In the genomic region with DNA sequence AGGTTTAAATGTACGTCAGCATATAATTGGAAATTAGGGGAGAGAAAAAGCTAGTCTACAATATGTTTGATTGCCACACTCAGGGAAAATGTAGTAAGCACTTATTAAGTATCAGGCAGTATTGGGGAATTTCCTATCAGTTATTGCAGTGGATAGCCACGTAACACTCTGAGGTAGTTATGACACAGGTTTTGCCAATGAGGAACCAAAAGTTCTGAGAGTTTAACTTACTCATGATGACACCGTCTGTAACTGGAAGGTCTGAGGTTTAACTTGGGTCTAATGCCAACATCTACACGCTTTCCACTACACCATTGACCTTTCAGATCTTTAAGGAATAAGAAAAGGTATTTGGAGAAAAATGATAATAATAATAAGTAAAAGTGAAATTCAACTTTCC, we compare ENCODE assay signal across 14 cellular contexts.
DNase-seq lines count a peak whose midpoint lies in the region; ATAC-seq, FAIRE-seq and TF ChIP-seq lines count a peak whose summit lies in the region.
"Had no signal": no experiment of that assay in that cellular context is flagged by ENCODE, and none has a peak within 500 bp of the region (broad histone marks: within the 10 kb centered on the region; RNA-seq: fewer than 3 reads in every experiment).

No MANE protein-coding gene starts in this region.

- H2AFZ ChIP-seq in mesenchymal stem cell (ENCODE audit: low read depth, low read length), result no peak overlapping the region

- H2BK120ac ChIP-seq in mesenchymal stem cell (ENCODE audit: low read depth, low read length), result no peak overlapping the region

- H3K4ac ChIP-seq in mesenchymal stem cell (ENCODE audit: low read depth in 1 of 2, low read length in 2 of 2), result no peak overlapping the region

- H3K9ac ChIP-seq in mesenchymal stem cell (ENCODE audit: low read length), result no peak overlapping the region
- H3K9ac ChIP-seq in colonic mucosa (ENCODE audit: low read depth in 2 of 2, low read length in 2 of 2), result no peak overlapping the region

- H3K79me1 ChIP-seq in mesenchymal stem cell (replicated peaks; ENCODE audit: low read length, poor library complexity, severe bottlenecking), result no peaks in the 10 kb centered on the region

- no peak overlapping the region for H3K4me2 ChIP-seq in mesenchymal stem cell (ENCODE audit: low read length, poor library complexity, severe bottlenecking)

- no peak for TF ChIP-seq CTCF in bronchial epithelial cell (IDR thresholded peaks at IDR 0.05; ENCODE audit: insufficient read depth, low read length, severe bottlenecking)
- no peak for TF ChIP-seq CTCF in colonic mucosa (IDR thresholded peaks at IDR 0.05)

- POLR2A ChIA-PET in activated CD4-positive, alpha-beta T cell treated with anti-CD3 and anti-CD28 coated beads, Interleukin-2, amount 10 ng/mL, durations not matched to agents 7 days and 5 days (lab: Charles Lee), result no interaction called here

- H2AK5ac ChIP-seq in mesenchymal stem cell (ENCODE audit: low read length, severe bottlenecking), result no peak overlapping the region

- no peak for FAIRE-seq in bronchial epithelial cell (lab: Jason Lieb, UNC)
- FAIRE-seq: H1, urothelium cell line had no signal

- no peak overlapping the region for H2BK15ac ChIP-seq in mesenchymal stem cell (ENCODE audit: low read depth, poor library complexity, severe bottlenecking)

- no peaks in the 10 kb centered on the region for H3K36me3 ChIP-seq in bronchial epithelial cell (ENCODE audit: control insufficient read depth, insufficient read depth, low read length)
- peaks cover 0 to 5% of the 10 kb centered on the region in 2 experiments for H3K36me3 ChIP-seq in mesenchymal stem cell (ENCODE audit: control insufficient read depth in 1 of 2, insufficient read depth in 2 of 2, low read depth in 1 of 2, low read length in 2 of 2)
- no peaks in the 10 kb centered on the region for H3K36me3 ChIP-seq in colonic mucosa

- intact Hi-C loops in colonic mucosa (cut with DNase I), result no loop called here

- H3K9me3 Mint-ChIP-seq in activated CD4-positive, alpha-beta T cell treated with anti-CD3 and anti-CD28 coated beads, Interleukin-2, amount 10 ng/mL, durations not matched to agents 7 days and 5 days, result peaks cover 5% of the 10 kb centered on the region

- TF ChIP-seq POLR2A in GM18505 (IDR thresholded peaks at IDR 0.05; ENCODE audit: borderline replicate concordance, extremely low read depth, insufficient read depth, insufficient read length), result no peak

- no peak overlapping the region for H2BK5ac ChIP-seq in mesenchymal stem cell (ENCODE audit: low read depth, low read length, poor library complexity, severe bottlenecking)

- no peak overlapping the region for H3K14ac ChIP-seq in mesenchymal stem cell (ENCODE audit: low read length in 2 of 2)

- no peak overlapping the region for H3K18ac ChIP-seq in mesenchymal stem cell (ENCODE audit: low read depth in 1 of 2, low read length in 2 of 2)

- H3K27me3 ChIP-seq in bronchial epithelial cell (ENCODE audit: control insufficient read depth, insufficient read depth, low read length) (no peaks in the 10 kb centered on the region), mesenchymal stem cell (ENCODE audit: control insufficient read depth in 1 of 2, insufficient read depth in 1 of 2, low read length in 2 of 2) (no peaks in the 10 kb centered on the region), colonic mucosa (no peaks in the 10 kb centered on the region)

- H3K4me3 Mint-ChIP-seq in activated CD4-positive, alpha-beta T cell treated with anti-CD3 and anti-CD28 coated beads, Interleukin-2, amount 10 ng/mL, durations not matched to agents 7 days and 5 days, result no peak overlapping the region
- H3K4me3 Mint-ChIP-seq: activated CD4-positive, alpha-beta T cell treated with anti-CD3 and anti-CD28 coated beads, Interleukin-2, amount 10 ng/mL, durations not matched to agents 24 days and 14 days had no signal

- no peak overlapping the region for H3K4me3 ChIP-seq in bronchial epithelial cell (ENCODE audit: low read depth, low read length)
- no peak overlapping the region for H3K4me3 ChIP-seq in mesenchymal stem cell (ENCODE audit: insufficient read depth in 1 of 2, low read depth in 1 of 2, low read length in 2 of 2)
- H3K4me3 ChIP-seq in colonic mucosa, result no peak overlapping the region

- peak; percentile 91 for ATAC-seq in GM18505 (IDR thresholded peaks at IDR 0.05; ENCODE audit: unreplicated experiment)
- peak; percentile 86 for ATAC-seq in GM21423 (IDR thresholded peaks at IDR 0.05; ENCODE audit: unreplicated experiment)
- ATAC-seq in HG03280 (IDR thresholded peaks at IDR 0.05; ENCODE audit: unreplicated experiment), result peak; percentile 78
- ATAC-seq: Panc1 had no signal

- no peak overlapping the region for H4K8ac ChIP-seq in mesenchymal stem cell (ENCODE audit: low read length)

- H4K91ac ChIP-seq in mesenchymal stem cell (ENCODE audit: low read length), result no peak overlapping the region

- WGBS in mesenchymal stem cell, result 92% methylated on average over 2 of the region's 4 CpGs

- H3K4me1 ChIP-seq in mesenchymal stem cell (ENCODE audit: control insufficient read depth, insufficient read depth, low read depth, low read length), result no peaks in the 10 kb centered on the region
- H3K4me1 ChIP-seq in colonic mucosa, result no peaks in the 10 kb centered on the region

- DNase-seq in bronchial epithelial cell (ENCODE audit: low read depth) (peak; percentile 81), mesenchymal stem cell (no peak), colonic mucosa (no peak)
- no peak for DNase-seq in activated naive CD4-positive, alpha-beta T cell treated with anti-CD3 and anti-CD28 coated beads, Interleukin-2, amount 50 U/mL, for 16 hours
- no peak for DNase-seq in activated CD4-positive, alpha-beta T cell treated with anti-CD3 and anti-CD28 coated beads, Interleukin-2, amount 10 ng/mL, durations not matched to agents 7 days and 5 days
- DNase-seq: activated CD4-positive, alpha-beta T cell treated with anti-CD3 and anti-CD28 coated beads, Interleukin-2, amount 10 ng/mL, durations not matched to agents 24 days and 14 days; cerebellar nuclear complex; NCI-H1092 treated with DMSO at 0.1 percent for 48 hours had no signal

- no peak overlapping the region for H3K23ac ChIP-seq in mesenchymal stem cell (ENCODE audit: low read length in 2 of 2)

- no peaks in the 10 kb centered on the region for H3K4me1 Mint-ChIP-seq in activated CD4-positive, alpha-beta T cell treated with anti-CD3 and anti-CD28 coated beads, Interleukin-2, amount 10 ng/mL, durations not matched to agents 7 days and 5 days
- H3K4me1 Mint-ChIP-seq: activated CD4-positive, alpha-beta T cell treated with anti-CD3 and anti-CD28 coated beads, Interleukin-2, amount 10 ng/mL, durations not matched to agents 24 days and 14 days had no signal

- H3K27ac Mint-ChIP-seq in activated CD4-positive, alpha-beta T cell treated with anti-CD3 and anti-CD28 coated beads, Interleukin-2, amount 10 ng/mL, durations not matched to agents 7 days and 5 days, result no peak overlapping the region
- H3K27ac Mint-ChIP-seq: activated CD4-positive, alpha-beta T cell treated with anti-CD3 and anti-CD28 coated beads, Interleukin-2, amount 10 ng/mL, durations not matched to agents 24 days and 14 days had no signal

- no peaks in the 10 kb centered on the region for H3K36me3 Mint-ChIP-seq in activated CD4-positive, alpha-beta T cell treated with anti-CD3 and anti-CD28 coated beads, Interleukin-2, amount 10 ng/mL, durations not matched to agents 7 days and 5 days (ENCODE audit: low read depth)

- H3K9me3 ChIP-seq in mesenchymal stem cell (ENCODE audit: control insufficient read depth, low read length) (peaks cover 8% of the 10 kb centered on the region), colonic mucosa (no peaks in the 10 kb centered on the region)

- CTCF ChIA-PET in activated CD4-positive, alpha-beta T cell treated with anti-CD3 and anti-CD28 coated beads, Interleukin-2, amount 10 ng/mL, durations not matched to agents 7 days and 5 days (lab: Charles Lee), result no interaction called here

- no peaks in the 10 kb centered on the region for H3K27me3 Mint-ChIP-seq in activated CD4-positive, alpha-beta T cell treated with anti-CD3 and anti-CD28 coated beads, Interleukin-2, amount 10 ng/mL, durations not matched to agents 7 days and 5 days
- H3K27me3 Mint-ChIP-seq: activated CD4-positive, alpha-beta T cell treated with anti-CD3 and anti-CD28 coated beads, Interleukin-2, amount 10 ng/mL, durations not matched to agents 24 days and 14 days had no signal

- H2BK12ac ChIP-seq in mesenchymal stem cell (ENCODE audit: low read length in 2 of 2), result no peak overlapping the region

- H3K27ac ChIP-seq in mesenchymal stem cell (ENCODE audit: low read length, poor library complexity, severe bottlenecking), result no peak overlapping the region
- H3K27ac ChIP-seq in colonic mucosa, result no peak overlapping the region
